In genomic region chr1:178310685-178311105, GRCh38 we compare ENCODE assay signal across 8 cellular contexts.
DNase-seq lines count a peak whose midpoint lies in the region; ATAC-seq, FAIRE-seq and TF ChIP-seq lines count a peak whose summit lies in the region.

No MANE protein-coding gene starts in this region.

- peak; percentile 74 for FAIRE-seq in endothelial cell of umbilical vein (lab: Jason Lieb, UNC)

- no TSS peak for BruUV-seq in endothelial cell of umbilical vein (replicated peaks; lab: Mats Ljungman, UMichigan)

- no peak overlapping the region for H3K4me3 ChIP-seq in endothelial cell of umbilical vein (replicated peaks in 1 of 3; ENCODE audit: insufficient read depth in 1 of 3, low read depth in 1 of 3, low read length in 3 of 3)

- POLR2A ChIA-PET in HEK293T (lab: Yijun Ruan, JAX) (interaction anchor here (0.8 kb wide), 1 partner anchor 232 kb away, joined by 4 read pairs; no protein-coding TSS in a partner anchor), endothelial cell of umbilical vein (lab: Charles Lee) (no interaction called here)

- H3K27ac ChIP-seq in endothelial cell of umbilical vein (ENCODE audit: insufficient read depth, low read depth, low read length), result no peak overlapping the region

- no peaks in the 10 kb centered on the region for H3K9me1 ChIP-seq in endothelial cell of umbilical vein (replicated peaks; ENCODE audit: control insufficient read depth, extremely low read depth, insufficient read depth, low read length)

- H3K27me3 ChIP-seq in endothelial cell of umbilical vein (ENCODE audit: control insufficient read depth in 2 of 2, insufficient read depth in 2 of 2, low read length in 2 of 2), result no peaks in the 10 kb centered on the region

- no peak overlapping the region for H3K9ac ChIP-seq in endothelial cell of umbilical vein (replicated peaks; ENCODE audit: extremely low read depth, insufficient read depth, low read length)

- peaks cover 3% of the 10 kb centered on the region for H3K79me2 ChIP-seq in endothelial cell of umbilical vein (ENCODE audit: control insufficient read depth, insufficient read depth, low read length)

- no peaks in the 10 kb centered on the region for H4K20me1 ChIP-seq in endothelial cell of umbilical vein (replicated peaks; ENCODE audit: control insufficient read depth, extremely low read depth, insufficient read depth, low read length)

- H3K9me3 ChIP-seq in endothelial cell of umbilical vein (replicated peaks; ENCODE audit: control insufficient read depth, insufficient read depth, low read length), result no peaks in the 10 kb centered on the region

- intact Hi-C loops in endothelial cell of umbilical vein (cut with micrococcal nuclease), result loop anchor here (2.0 kb wide), 5 partner anchors 34 to 692 kb away; no protein-coding TSS in a partner anchor

- no peak for DNase-seq in activated CD4-positive, CD25-positive, alpha-beta regulatory T cell treated with anti-CD3 and anti-CD28 coated beads, Interleukin-2, amount 50 U/mL, for 72 hours
- DNase-seq in HEK293T (ENCODE audit: extremely low spot score) (peak; percentile 61), NAMALWA (ENCODE audit: low spot score) (peak; percentile 90), SHP77 (lab: John Stamatoyannopoulos, UW) (peak; percentile 57 to 77), endothelial cell of umbilical vein (ENCODE audit: low read depth, low spot score) (peak; percentile 70), midbrain (lab: John Stamatoyannopoulos, UW) (peak; percentile 70)
- no peak for DNase-seq in activated effector memory CD4-positive, alpha-beta T cell treated with Interleukin-2 at 50 U/mL for 16 hours

- H3K4me1 ChIP-seq in endothelial cell of umbilical vein (ENCODE audit: control insufficient read depth, extremely low read depth, insufficient read depth, low read length), result no peaks in the 10 kb centered on the region

- no peak for TF ChIP-seq POLR2A in endothelial cell of umbilical vein (IDR thresholded peaks at IDR 0.05; ENCODE audit: low read depth, low read length)

- dilution Hi-C loops in endothelial cell of umbilical vein (cut with MboI; ENCODE audit: extremely low pct_ligation_motif_present, low sequenced_read_pairs), result no loop called here

- H3K36me3 ChIP-seq in endothelial cell of umbilical vein (ENCODE audit: control insufficient read depth in 2 of 2, extremely low read depth in 1 of 2, insufficient read depth in 2 of 2, low read length in 2 of 2), result no peaks in the 10 kb centered on the region

- H3K4me2 ChIP-seq in endothelial cell of umbilical vein (ENCODE audit: insufficient read depth, low read length), result no peak overlapping the region

- ATAC-seq in activated CD4-positive, CD25-positive, alpha-beta regulatory T cell treated with anti-CD3 and anti-CD28 coated beads, Interleukin-2, amount 50 U/mL, for 24 hours, result peak; percentile 9 to 41

- CTCF ChIA-PET in HEK293T (lab: Yijun Ruan, JAX) (interaction anchor here (0.6 to 1.8 kb wide), 11 partner anchors 11 to 481 kb away, joined by 3 to 11 read pairs (median 3); no protein-coding TSS in a partner anchor), endothelial cell of umbilical vein (lab: Charles Lee) (interaction anchor here (0.7 to 7.7 kb wide), 49 partner anchors 10 to 1415 kb away, joined by 3 to 240 read pairs (median 4); no protein-coding TSS in a partner anchor)

- peak; percentile 50 to 56 for TF ChIP-seq CTCF in endothelial cell of umbilical vein (IDR thresholded peaks at IDR 0.05; ENCODE audit: extremely low read depth in 1 of 2, insufficient read depth in 1 of 2, low read depth in 1 of 2, low read length in 2 of 2)

- no peak overlapping the region for H2AFZ ChIP-seq in endothelial cell of umbilical vein (ENCODE audit: low read depth, low read length)

TF ChIP-seq in HEK293T, 16 proteins besides CTCF, POLR2A, EP300 and RAD21:
- TF ChIP-seq PKNOX1 (IDR thresholded peaks at IDR 0.05), result peak; percentile 88
- TF ChIP-seq SUZ12 (IDR thresholded peaks at IDR 0.05), result no peak
- TF ChIP-seq ARNT (IDR thresholded peaks at IDR 0.05), result no peak

TF ChIP-seq in endothelial cell of umbilical vein, 7 proteins besides CTCF, POLR2A, EP300 and RAD21:
- TF ChIP-seq JUN (IDR thresholded peaks at IDR 0.05; ENCODE audit: borderline replicate concordance, insufficient read depth, insufficient read length, low read depth), result no peak
TF ChIP-seq in endothelial cell of umbilical vein: peak in this region for 0.

Comparison
In these comparisons a context has a peak if more than half of its experiments do, and no peak if none do; other contexts are left out.
1. DNase-seq: peak in HEK293T (single experiment), NAMALWA (single experiment), SHP77 (2 of 2), endothelial cell of umbilical vein (single experiment) and midbrain (single experiment); none in activated CD4-positive, CD25-positive, alpha-beta regulatory T cell treated with anti-CD3 and anti-CD28 coated beads, Interleukin-2, amount 50 U/mL, for 72 hours (single experiment) and activated effector memory CD4-positive, alpha-beta T cell treated with Interleukin-2 at 50 U/mL for 16 hours (single experiment).